In genomic region chr14:67166450-67166853, GRCh38 we compare ENCODE assay signal across 9 cellular contexts. TPM values are rescaled to one million over a fixed set of nuclear protein-coding genes. Genes with fewer than 3 reads are reported as not detected.
DNase-seq lines count a peak whose midpoint lies in the region; ATAC-seq and TF ChIP-seq lines count a peak whose summit lies in the region.
"Had no signal": no experiment of that assay in that cellular context is flagged by ENCODE, and none has a peak within 500 bp of the region (broad histone marks: within the 10 kb centered on the region; RNA-seq: fewer than 3 reads in every experiment).

No MANE protein-coding gene starts in this region.

- no peak overlapping the region for H3K4me3 ChIP-seq in H7 (ENCODE audit: insufficient read depth, low read depth, low read length)
- H3K4me3 ChIP-seq in Panc1 (ENCODE audit: low read depth in 2 of 2, low read length in 2 of 2) = no peak overlapping the region
- no peak overlapping the region for H3K4me3 ChIP-seq in vagina

- in situ Hi-C loops in Panc1 (cut with HindIII; ENCODE audit: low pct_unique_long_range_greater_than_20kb, low sequenced_read_pairs) = no loop called here

- no peaks in the 10 kb centered on the region for H3K36me3 ChIP-seq in H7 (replicated peaks; ENCODE audit: control insufficient read depth, insufficient read depth, low read length)
- no peaks in the 10 kb centered on the region for H3K36me3 ChIP-seq in Panc1 (ENCODE audit: control insufficient read depth, insufficient read depth, low read length)
- H3K36me3 ChIP-seq in vagina = peaks cover 0 to 2% of the 10 kb centered on the region in 2 donors
- H3K36me3 ChIP-seq: neutrophil had no signal

- H3K27me3 ChIP-seq in H7 (ENCODE audit: control insufficient read depth, insufficient read depth, low read length) (no peaks in the 10 kb centered on the region), Panc1 (ENCODE audit: control insufficient read depth, insufficient read depth, low read length) (no peaks in the 10 kb centered on the region), vagina (no peaks in the 10 kb centered on the region)
- H3K27me3 ChIP-seq: neutrophil had no signal

- DNase-seq in CD1c-positive myeloid dendritic cell (ENCODE audit: extremely low spot score) (peak; percentile 31), H7 (peak; percentile 21), Panc1 (ENCODE audit: low read depth, low spot score) (peak; percentile 25), lung microvascular endothelial cell (ENCODE audit: low read depth in 2 of 2) (peak; percentile 62 to 76), vagina (ENCODE audit: extremely low spot score in 2 of 2) (no peak)
- DNase-seq in central memory CD4-positive, alpha-beta T cell = peak; percentile 13

- TF ChIP-seq CTCF in Panc1 (IDR thresholded peaks at IDR 0.05) (peak; percentile 77), vagina (IDR thresholded peaks at IDR 0.05) (peak in 2 of 3 experiments; percentile 52 to 54)

- H3K4me1 ChIP-seq in Panc1 (ENCODE audit: control insufficient read depth, insufficient read depth, low read length) = peaks cover 23% of the 10 kb centered on the region
- H3K4me1 ChIP-seq in vagina = no peaks in the 10 kb centered on the region

- CTCF ChIA-PET in Panc1 (lab: Charles Lee) = interaction anchor here (0.9 to 1.2 kb wide), 4 partner anchors 72 to 654 kb away, joined by 3 to 4 read pairs (median 3); no protein-coding TSS in a partner anchor

- H3K27ac ChIP-seq in Panc1 (ENCODE audit: low read length) (peak overlapping the region; percentile 86), vagina (no peak overlapping the region)
- H3K27ac ChIP-seq: neutrophil had no signal

- POLR2A ChIA-PET in Panc1 (lab: Charles Lee) = no interaction called here

- intact Hi-C loops in Panc1 (cut with micrococcal nuclease; ENCODE audit: unreplicated experiment) = loop anchor here (1.0 to 5.0 kb wide), 2 partner anchors 66 to 120 kb away; no protein-coding TSS in a partner anchor
- intact Hi-C loops in vagina (cut with DNase I) = no loop called here

- no peak for TF ChIP-seq POLR2A in vagina (IDR thresholded peaks at IDR 0.05)

- ATAC-seq in Panc1 (peak; percentile 84), HG03565 (IDR thresholded peaks at IDR 0.05; ENCODE audit: unreplicated experiment) (no peak), HG03175 (IDR thresholded peaks at IDR 0.05; ENCODE audit: unreplicated experiment) (no peak)

- no TSS peak for BruUV-seq in Panc1 (replicated peaks; lab: Mats Ljungman, UMichigan)

- H3K9me3 ChIP-seq in Panc1 (ENCODE audit: control insufficient read depth, insufficient read depth, low read depth, low read length) = no peaks in the 10 kb centered on the region
- no peaks in the 10 kb centered on the region for H3K9me3 ChIP-seq in vagina
- H3K9me3 ChIP-seq: neutrophil had no signal

RNA-seq across cellular contexts. Expression of gene GARIN2, which starts 22.8 kb away (rescaled TPM):
- total RNA-seq in H7 (2014; rRNA removed; shearing (Covaris generic)) = not detected in 2 replicates
- total RNA-seq in Panc1 (2021; ENCODE audit: unreplicated experiment) (8.9 TPM), lung microvascular endothelial cell (not detected in 2 replicates), vagina (not detected)
- polyA plus RNA-seq in Panc1 (2012; ENCODE audit: insufficient read length) = 6.9 TPM

Comparison
In these comparisons a context has a peak if more than half of its experiments do, and no peak if none do; other contexts are left out.
1. DNase-seq: peak in CD1c-positive myeloid dendritic cell (single experiment), H7 (single experiment), Panc1 (single experiment), central memory CD4-positive, alpha-beta T cell (single experiment) and lung microvascular endothelial cell (2 of 2); none in vagina (0 of 2).